In genomic region chr3:184538600-184539431, GRCh38 we compare ENCODE assay signal across 14 cellular contexts.
"Had no signal": no experiment of that assay in that cellular context is flagged by ENCODE, and none has a peak within 500 bp of the region (broad histone marks: within the 10 kb centered on the region; RNA-seq: fewer than 3 reads in every experiment).

No MANE protein-coding gene starts in this region.

- DNase-seq: activated effector memory CD4-positive, alpha-beta T cell treated with anti-CD3 and anti-CD28 coated beads, Interleukin-2, amount 50 U/mL, for 16 hours; activated T-cell treated with anti-CD3 and anti-CD28 coated beads, Interleukin-2, amount 50 U/mL, for 4 hours; cortex of kidney; effector CD4-positive, alpha-beta T cell; foreskin keratinocyte; left cardiac atrium; lower lobe of right lung; midbrain; stimulated activated CD4-positive, alpha-beta T cell treated with anti-CD3 and anti-CD28 coated beads, Interleukin-2, amount 100 ng/mL, for 48 hours; stimulated activated naive B cell treated with anti-CD40 and anti-IgM and Interleukin-4, amounts not matched to agents 10 μg/mL and 1 μg/mL and 100 μg/mL, for 72 hours; T-cell; T-helper 9 cell; tibial artery had no signal

- H3K27ac Mint-ChIP-seq: activated naive CD4-positive, alpha-beta T cell treated with anti-CD3 and anti-CD28 coated beads, Interleukin-2, amount 50 U/mL, for 24 hours; stimulated activated naive B cell treated with anti-CD40 and anti-IgM and Interleukin-4, amounts not matched to agents 10 μg/mL and 1 μg/mL and 100 μg/mL, for 72 hours; T-cell had no signal

- H3K4me3 Mint-ChIP-seq: activated naive CD4-positive, alpha-beta T cell treated with anti-CD3 and anti-CD28 coated beads, Interleukin-2, amount 50 U/mL, for 24 hours; activated T-cell treated with anti-CD3 and anti-CD28 coated beads, Interleukin-2, amount 50 U/mL, for 4 hours; stimulated activated naive B cell treated with anti-CD40 and anti-IgM and Interleukin-4, amounts not matched to agents 10 μg/mL and 1 μg/mL and 100 μg/mL, for 72 hours; T-cell had no signal

- H3K9me3 Mint-ChIP-seq: activated naive CD4-positive, alpha-beta T cell treated with anti-CD3 and anti-CD28 coated beads, Interleukin-2, amount 50 U/mL, for 24 hours; activated T-cell treated with anti-CD3 and anti-CD28 coated beads, Interleukin-2, amount 50 U/mL, for 4 hours; stimulated activated naive B cell treated with anti-CD40 and anti-IgM and Interleukin-4, amounts not matched to agents 10 μg/mL and 1 μg/mL and 100 μg/mL, for 72 hours; T-cell had no signal

- H3K36me3 Mint-ChIP-seq: activated naive CD4-positive, alpha-beta T cell treated with anti-CD3 and anti-CD28 coated beads, Interleukin-2, amount 50 U/mL, for 24 hours; stimulated activated naive B cell treated with anti-CD40 and anti-IgM and Interleukin-4, amounts not matched to agents 10 μg/mL and 1 μg/mL and 100 μg/mL, for 72 hours; T-cell had no signal
